In the genomic region with DNA sequence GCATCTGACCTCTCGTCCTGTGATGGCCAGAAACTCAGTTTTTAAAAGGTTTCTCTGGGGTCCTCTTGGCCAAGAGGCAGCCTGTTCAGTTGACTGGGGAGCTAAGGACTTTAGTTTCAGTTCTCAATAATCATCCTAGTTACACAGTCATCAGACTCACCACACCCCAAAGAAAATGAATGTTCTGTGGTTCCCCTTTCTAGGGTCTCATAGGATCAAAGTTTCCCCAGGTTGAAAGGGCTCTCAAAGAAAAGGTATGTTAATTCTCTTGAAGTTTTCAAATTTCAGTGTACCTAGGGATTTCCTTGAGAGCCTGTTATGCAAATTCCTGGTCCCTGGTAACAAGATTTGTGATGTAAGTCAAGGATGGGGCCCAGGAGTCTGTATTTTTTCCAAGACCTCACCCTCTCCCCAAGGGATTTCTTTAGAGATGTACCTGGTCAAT, we compare ENCODE assay signal across 1 cellular context.
TF ChIP-seq lines count a peak whose summit lies in the region.

No MANE protein-coding gene starts in this region.

TF ChIP-seq in GM12878, 131 proteins besides CTCF, POLR2A, EP300 and RAD21 (continued from another document and continues in another):
- TF ChIP-seq, protein P1, sequence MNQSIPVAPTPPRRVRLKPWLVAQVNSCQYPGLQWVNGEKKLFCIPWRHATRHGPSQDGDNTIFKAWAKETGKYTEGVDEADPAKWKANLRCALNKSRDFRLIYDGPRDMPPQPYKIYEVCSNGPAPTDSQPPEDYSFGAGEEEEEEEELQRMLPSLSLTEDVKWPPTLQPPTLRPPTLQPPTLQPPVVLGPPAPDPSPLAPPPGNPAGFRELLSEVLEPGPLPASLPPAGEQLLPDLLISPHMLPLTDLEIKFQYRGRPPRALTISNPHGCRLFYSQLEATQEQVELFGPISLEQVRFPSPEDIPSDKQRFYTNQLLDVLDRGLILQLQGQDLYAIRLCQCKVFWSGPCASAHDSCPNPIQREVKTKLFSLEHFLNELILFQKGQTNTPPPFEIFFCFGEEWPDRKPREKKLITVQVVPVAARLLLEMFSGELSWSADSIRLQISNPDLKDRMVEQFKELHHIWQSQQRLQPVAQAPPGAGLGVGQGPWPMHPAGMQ (IDR thresholded peaks at IDR 0.05; ENCODE audit: borderline replicate concordance): no peak
- TF ChIP-seq ZNF384 (IDR thresholded peaks at IDR 0.05; ENCODE audit: borderline replicate concordance, low read depth, low read length): no peak
- TF ChIP-seq ZNF217 (IDR thresholded peaks at IDR 0.05): no peak; the same call in 1 of the 2 replicates
- TF ChIP-seq, protein P2, sequence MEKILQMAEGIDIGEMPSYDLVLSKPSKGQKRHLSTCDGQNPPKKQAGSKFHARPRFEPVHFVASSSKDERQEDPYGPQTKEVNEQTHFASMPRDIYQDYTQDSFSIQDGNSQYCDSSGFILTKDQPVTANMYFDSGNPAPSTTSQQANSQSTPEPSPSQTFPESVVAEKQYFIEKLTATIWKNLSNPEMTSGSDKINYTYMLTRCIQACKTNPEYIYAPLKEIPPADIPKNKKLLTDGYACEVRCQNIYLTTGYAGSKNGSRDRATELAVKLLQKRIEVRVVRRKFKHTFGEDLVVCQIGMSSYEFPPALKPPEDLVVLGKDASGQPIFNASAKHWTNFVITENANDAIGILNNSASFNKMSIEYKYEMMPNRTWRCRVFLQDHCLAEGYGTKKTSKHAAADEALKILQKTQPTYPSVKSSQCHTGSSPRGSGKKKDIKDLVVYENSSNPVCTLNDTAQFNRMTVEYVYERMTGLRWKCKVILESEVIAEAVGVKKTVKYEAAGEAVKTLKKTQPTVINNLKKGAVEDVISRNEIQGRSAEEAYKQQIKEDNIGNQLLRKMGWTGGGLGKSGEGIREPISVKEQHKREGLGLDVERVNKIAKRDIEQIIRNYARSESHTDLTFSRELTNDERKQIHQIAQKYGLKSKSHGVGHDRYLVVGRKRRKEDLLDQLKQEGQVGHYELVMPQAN (conservative IDR thresholded peaks at IDR 0.05): no peak
- TF ChIP-seq MTA2 (IDR thresholded peaks at IDR 0.05; ENCODE audit: low read depth): peak; percentile 87
- no peak for TF ChIP-seq FOS (IDR thresholded peaks at IDR 0.05; ENCODE audit: borderline replicate concordance, extremely low read depth, insufficient read length)
- peak; percentile 59 for TF ChIP-seq ATF7 (IDR thresholded peaks at IDR 0.05; ENCODE audit: low read depth)
- no peak for TF ChIP-seq RBBP5 (conservative IDR thresholded peaks at IDR 0.05)
- TF ChIP-seq, protein P3, sequence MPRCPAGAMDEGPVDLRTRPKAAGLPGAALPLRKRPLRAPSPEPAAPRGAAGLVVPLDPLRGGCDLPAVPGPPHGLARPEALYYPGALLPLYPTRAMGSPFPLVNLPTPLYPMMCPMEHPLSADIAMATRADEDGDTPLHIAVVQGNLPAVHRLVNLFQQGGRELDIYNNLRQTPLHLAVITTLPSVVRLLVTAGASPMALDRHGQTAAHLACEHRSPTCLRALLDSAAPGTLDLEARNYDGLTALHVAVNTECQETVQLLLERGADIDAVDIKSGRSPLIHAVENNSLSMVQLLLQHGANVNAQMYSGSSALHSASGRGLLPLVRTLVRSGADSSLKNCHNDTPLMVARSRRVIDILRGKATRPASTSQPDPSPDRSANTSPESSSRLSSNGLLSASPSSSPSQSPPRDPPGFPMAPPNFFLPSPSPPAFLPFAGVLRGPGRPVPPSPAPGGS (IDR thresholded peaks at IDR 0.05; ENCODE audit: borderline replicate concordance, insufficient read depth, low read depth, low read length, poor library complexity, severe bottlenecking): no peak
- TF ChIP-seq ZNF274 (IDR thresholded peaks at IDR 0.05; ENCODE audit: insufficient read depth, insufficient read length): no peak
- no peak for TF ChIP-seq SMAD1 (IDR thresholded peaks at IDR 0.05; ENCODE audit: low read depth, partially characterized antibody)
- TF ChIP-seq HCFC1 (IDR thresholded peaks at IDR 0.05; ENCODE audit: low read length): no peak
- no peak for TF ChIP-seq TARDBP (IDR thresholded peaks at IDR 0.05; ENCODE audit: borderline replicate concordance)
- TF ChIP-seq KAT2A (conservative IDR thresholded peaks at IDR 0.05; ENCODE audit: control insufficient read depth, low read depth, low read length): no peak
- no peak for TF ChIP-seq ZZZ3 (IDR thresholded peaks at IDR 0.05; ENCODE audit: control insufficient read depth, insufficient read length, low read depth)
- no peak for TF ChIP-seq WRNIP1 (IDR thresholded peaks at IDR 0.05; ENCODE audit: borderline replicate concordance, low read depth, low read length)
- 0 out of 2 replicates have a peak, but pooled peaks have one; percentile 21 for TF ChIP-seq STAT3 (IDR thresholded peaks at IDR 0.05; ENCODE audit: low read depth, low read length)
- TF ChIP-seq CBX3 (IDR thresholded peaks at IDR 0.05; ENCODE audit: borderline replicate concordance, low read depth): no peak
- TF ChIP-seq, protein P4, sequence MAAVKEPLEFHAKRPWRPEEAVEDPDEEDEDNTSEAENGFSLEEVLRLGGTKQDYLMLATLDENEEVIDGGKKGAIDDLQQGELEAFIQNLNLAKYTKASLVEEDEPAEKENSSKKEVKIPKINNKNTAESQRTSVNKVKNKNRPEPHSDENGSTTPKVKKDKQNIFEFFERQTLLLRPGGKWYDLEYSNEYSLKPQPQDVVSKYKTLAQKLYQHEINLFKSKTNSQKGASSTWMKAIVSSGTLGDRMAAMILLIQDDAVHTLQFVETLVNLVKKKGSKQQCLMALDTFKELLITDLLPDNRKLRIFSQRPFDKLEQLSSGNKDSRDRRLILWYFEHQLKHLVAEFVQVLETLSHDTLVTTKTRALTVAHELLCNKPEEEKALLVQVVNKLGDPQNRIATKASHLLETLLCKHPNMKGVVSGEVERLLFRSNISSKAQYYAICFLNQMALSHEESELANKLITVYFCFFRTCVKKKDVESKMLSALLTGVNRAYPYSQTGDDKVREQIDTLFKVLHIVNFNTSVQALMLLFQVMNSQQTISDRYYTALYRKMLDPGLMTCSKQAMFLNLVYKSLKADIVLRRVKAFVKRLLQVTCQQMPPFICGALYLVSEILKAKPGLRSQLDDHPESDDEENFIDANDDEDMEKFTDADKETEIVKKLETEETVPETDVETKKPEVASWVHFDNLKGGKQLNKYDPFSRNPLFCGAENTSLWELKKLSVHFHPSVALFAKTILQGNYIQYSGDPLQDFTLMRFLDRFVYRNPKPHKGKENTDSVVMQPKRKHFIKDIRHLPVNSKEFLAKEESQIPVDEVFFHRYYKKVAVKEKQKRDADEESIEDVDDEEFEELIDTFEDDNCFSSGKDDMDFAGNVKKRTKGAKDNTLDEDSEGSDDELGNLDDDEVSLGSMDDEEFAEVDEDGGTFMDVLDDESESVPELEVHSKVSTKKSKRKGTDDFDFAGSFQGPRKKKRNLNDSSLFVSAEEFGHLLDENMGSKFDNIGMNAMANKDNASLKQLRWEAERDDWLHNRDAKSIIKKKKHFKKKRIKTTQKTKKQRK (IDR thresholded peaks at IDR 0.05; ENCODE audit: low read depth, low read length): no peak
- no peak for TF ChIP-seq HDGF (IDR thresholded peaks at IDR 0.05)
- TF ChIP-seq SMC3 (IDR thresholded peaks at IDR 0.05; ENCODE audit: borderline replicate concordance, low read length): no peak
- no peak for TF ChIP-seq CBFB (IDR thresholded peaks at IDR 0.05; ENCODE audit: low read depth)
- TF ChIP-seq, protein P5, sequence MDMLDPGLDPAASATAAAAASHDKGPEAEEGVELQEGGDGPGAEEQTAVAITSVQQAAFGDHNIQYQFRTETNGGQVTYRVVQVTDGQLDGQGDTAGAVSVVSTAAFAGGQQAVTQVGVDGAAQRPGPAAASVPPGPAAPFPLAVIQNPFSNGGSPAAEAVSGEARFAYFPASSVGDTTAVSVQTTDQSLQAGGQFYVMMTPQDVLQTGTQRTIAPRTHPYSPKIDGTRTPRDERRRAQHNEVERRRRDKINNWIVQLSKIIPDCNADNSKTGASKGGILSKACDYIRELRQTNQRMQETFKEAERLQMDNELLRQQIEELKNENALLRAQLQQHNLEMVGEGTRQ (IDR thresholded peaks at IDR 0.05; ENCODE audit: borderline replicate concordance, low read depth, low read length): no peak
- no peak for TF ChIP-seq HDAC6 (IDR thresholded peaks at IDR 0.05; ENCODE audit: unreplicated experiment)
- TF ChIP-seq ZBED1 (IDR thresholded peaks at IDR 0.05; ENCODE audit: borderline replicate concordance): no peak
- TF ChIP-seq, protein P6, sequence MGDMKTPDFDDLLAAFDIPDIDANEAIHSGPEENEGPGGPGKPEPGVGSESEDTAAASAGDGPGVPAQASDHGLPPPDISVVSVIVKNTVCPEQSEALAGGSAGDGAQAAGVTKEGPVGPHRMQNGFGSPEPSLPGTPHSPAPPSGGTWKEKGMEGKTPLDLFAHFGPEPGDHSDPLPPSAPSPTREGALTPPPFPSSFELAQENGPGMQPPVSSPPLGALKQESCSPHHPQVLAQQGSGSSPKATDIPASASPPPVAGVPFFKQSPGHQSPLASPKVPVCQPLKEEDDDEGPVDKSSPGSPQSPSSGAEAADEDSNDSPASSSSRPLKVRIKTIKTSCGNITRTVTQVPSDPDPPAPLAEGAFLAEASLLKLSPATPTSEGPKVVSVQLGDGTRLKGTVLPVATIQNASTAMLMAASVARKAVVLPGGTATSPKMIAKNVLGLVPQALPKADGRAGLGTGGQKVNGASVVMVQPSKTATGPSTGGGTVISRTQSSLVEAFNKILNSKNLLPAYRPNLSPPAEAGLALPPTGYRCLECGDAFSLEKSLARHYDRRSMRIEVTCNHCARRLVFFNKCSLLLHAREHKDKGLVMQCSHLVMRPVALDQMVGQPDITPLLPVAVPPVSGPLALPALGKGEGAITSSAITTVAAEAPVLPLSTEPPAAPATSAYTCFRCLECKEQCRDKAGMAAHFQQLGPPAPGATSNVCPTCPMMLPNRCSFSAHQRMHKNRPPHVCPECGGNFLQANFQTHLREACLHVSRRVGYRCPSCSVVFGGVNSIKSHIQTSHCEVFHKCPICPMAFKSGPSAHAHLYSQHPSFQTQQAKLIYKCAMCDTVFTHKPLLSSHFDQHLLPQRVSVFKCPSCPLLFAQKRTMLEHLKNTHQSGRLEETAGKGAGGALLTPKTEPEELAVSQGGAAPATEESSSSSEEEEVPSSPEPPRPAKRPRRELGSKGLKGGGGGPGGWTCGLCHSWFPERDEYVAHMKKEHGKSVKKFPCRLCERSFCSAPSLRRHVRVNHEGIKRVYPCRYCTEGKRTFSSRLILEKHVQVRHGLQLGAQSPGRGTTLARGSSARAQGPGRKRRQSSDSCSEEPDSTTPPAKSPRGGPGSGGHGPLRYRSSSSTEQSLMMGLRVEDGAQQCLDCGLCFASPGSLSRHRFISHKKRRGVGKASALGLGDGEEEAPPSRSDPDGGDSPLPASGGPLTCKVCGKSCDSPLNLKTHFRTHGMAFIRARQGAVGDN (IDR thresholded peaks at IDR 0.05): no peak; the same call in 1 of the 2 replicates
- no peak for TF ChIP-seq RFX5 (IDR thresholded peaks at IDR 0.05; ENCODE audit: low read depth, low read length)
- peak; percentile 10 for TF ChIP-seq RELA (IDR thresholded peaks at IDR 0.05; ENCODE audit: borderline replicate concordance, partially characterized antibody)
- TF ChIP-seq MXI1 (IDR thresholded peaks at IDR 0.05; ENCODE audit: low read depth, low read length): 0 out of 2 replicates have a peak, but pooled peaks have one; percentile 18
- TF ChIP-seq BHLHE40 (IDR thresholded peaks at IDR 0.05; ENCODE audit: borderline replicate concordance in 1 of 2, low read depth in 2 of 2, low read length in 1 of 2): no peak; a peak in 1 of 4 replicates
- no peak for TF ChIP-seq TAF1 (IDR thresholded peaks at IDR 0.05; ENCODE audit: borderline replicate concordance, low read depth, low read length)
- TF ChIP-seq, protein P7, sequence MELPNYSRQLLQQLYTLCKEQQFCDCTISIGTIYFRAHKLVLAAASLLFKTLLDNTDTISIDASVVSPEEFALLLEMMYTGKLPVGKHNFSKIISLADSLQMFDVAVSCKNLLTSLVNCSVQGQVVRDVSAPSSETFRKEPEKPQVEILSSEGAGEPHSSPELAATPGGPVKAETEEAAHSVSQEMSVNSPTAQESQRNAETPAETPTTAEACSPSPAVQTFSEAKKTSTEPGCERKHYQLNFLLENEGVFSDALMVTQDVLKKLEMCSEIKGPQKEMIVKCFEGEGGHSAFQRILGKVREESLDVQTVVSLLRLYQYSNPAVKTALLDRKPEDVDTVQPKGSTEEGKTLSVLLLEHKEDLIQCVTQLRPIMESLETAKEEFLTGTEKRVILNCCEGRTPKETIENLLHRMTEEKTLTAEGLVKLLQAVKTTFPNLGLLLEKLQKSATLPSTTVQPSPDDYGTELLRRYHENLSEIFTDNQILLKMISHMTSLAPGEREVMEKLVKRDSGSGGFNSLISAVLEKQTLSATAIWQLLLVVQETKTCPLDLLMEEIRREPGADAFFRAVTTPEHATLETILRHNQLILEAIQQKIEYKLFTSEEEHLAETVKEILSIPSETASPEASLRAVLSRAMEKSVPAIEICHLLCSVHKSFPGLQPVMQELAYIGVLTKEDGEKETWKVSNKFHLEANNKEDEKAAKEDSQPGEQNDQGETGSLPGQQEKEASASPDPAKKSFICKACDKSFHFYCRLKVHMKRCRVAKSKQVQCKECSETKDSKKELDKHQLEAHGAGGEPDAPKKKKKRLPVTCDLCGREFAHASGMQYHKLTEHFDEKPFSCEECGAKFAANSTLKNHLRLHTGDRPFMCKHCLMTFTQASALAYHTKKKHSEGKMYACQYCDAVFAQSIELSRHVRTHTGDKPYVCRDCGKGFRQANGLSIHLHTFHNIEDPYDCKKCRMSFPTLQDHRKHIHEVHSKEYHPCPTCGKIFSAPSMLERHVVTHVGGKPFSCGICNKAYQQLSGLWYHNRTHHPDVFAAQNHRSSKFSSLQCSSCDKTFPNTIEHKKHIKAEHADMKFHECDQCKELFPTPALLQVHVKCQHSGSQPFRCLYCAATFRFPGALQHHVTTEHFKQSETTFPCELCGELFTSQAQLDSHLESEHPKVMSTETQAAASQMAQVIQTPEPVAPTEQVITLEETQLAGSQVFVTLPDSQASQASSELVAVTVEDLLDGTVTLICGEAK (IDR thresholded peaks at IDR 0.05; ENCODE audit: borderline replicate concordance): no peak
- no peak for TF ChIP-seq STAT1 (conservative IDR thresholded peaks at IDR 0.05)
- no peak for TF ChIP-seq SIX5 (IDR thresholded peaks at IDR 0.05; ENCODE audit: low read depth, low read length, severe bottlenecking)
- TF ChIP-seq PAX8 (IDR thresholded peaks at IDR 0.05): no peak
- no peak for TF ChIP-seq EGR1 (IDR thresholded peaks at IDR 0.05; ENCODE audit: borderline replicate concordance in 1 of 2, low read depth in 2 of 2, low read length in 2 of 2)
- TF ChIP-seq SREBF2 (IDR thresholded peaks at IDR 0.05; ENCODE audit: low read length): no peak
- no peak for TF ChIP-seq SP1 (IDR thresholded peaks at IDR 0.05; ENCODE audit: low read depth, low read length)
- TF ChIP-seq PML (IDR thresholded peaks at IDR 0.05; ENCODE audit: low read length): peak; percentile 63; the same call in 1 of the 2 replicates
- no peak for TF ChIP-seq POLR2AphosphoS2 (IDR thresholded peaks at IDR 0.05; ENCODE audit: low read depth, low read length)
- TF ChIP-seq IRF4 (IDR thresholded peaks at IDR 0.05; ENCODE audit: low read depth, low read length): peak; percentile 65
